Comparison of ENCODE assay signal across 19 cellular contexts in genomic region chr16:12386076-12386641, GRCh38.
DNase-seq lines count a peak whose midpoint lies in the region; ATAC-seq and TF ChIP-seq lines count a peak whose summit lies in the region.
"Had no signal": no experiment of that assay in that cellular context is flagged by ENCODE, and none has a peak within 500 bp of the region (broad histone marks: within the 10 kb centered on the region; RNA-seq: fewer than 3 reads in every experiment).

No MANE protein-coding gene starts in this region.

- H3K14ac ChIP-seq in H9 (ENCODE audit: insufficient read depth, low read length), result no peak overlapping the region

- DNase-seq in H9, result peak; percentile 45
- peak; percentile 10 for DNase-seq in astrocyte of the hippocampus (ENCODE audit: low read depth, low spot score)
- peak; percentile 29 for DNase-seq in iPS-NIHi11 (ENCODE audit: low spot score)
- DNase-seq in stimulated activated naive B cell treated with anti-CD40 and anti-IgM and Interleukin-4, amounts not matched to agents 10 μg/mL and 1 μg/mL and 100 μg/mL, for 72 hours, result no peak
- no peak for DNase-seq in MG63
- no peak for DNase-seq in left cardiac atrium
- DNase-seq in AML-193 (lab: John Stamatoyannopoulos, UW), result no peak
- DNase-seq: Calu3; CD8-positive, alpha-beta T cell; DMS53; NCI-H1092 treated with DMSO at 0.1 percent for 48 hours; NCI-H146; NCI-H2029 treated with DMSO at 0.1 percent for 48 hours; NCI-H2171 treated with DMSO at 0.1 percent for 48 hours; NCI-H446; SHP77 had no signal

- no peaks in the 10 kb centered on the region for H3K36me3 Mint-ChIP-seq in H9 (ENCODE audit: insufficient read depth in 1 of 3, low read depth in 3 of 3)
- peaks cover 33 to 51% of the 10 kb centered on the region in 2 donors for H3K36me3 Mint-ChIP-seq in stimulated activated naive B cell treated with anti-CD40 and anti-IgM and Interleukin-4, amounts not matched to agents 10 μg/mL and 1 μg/mL and 100 μg/mL, for 72 hours

- H3K79me2 ChIP-seq in H9 (ENCODE audit: insufficient read depth, low read length), result no peaks in the 10 kb centered on the region

- no peaks in the 10 kb centered on the region for H3K27me3 ChIP-seq in H9 (ENCODE audit: insufficient read depth, low read length)
- no peaks in the 10 kb centered on the region for H3K27me3 ChIP-seq in MG63
- H3K27me3 ChIP-seq: BLaER1 had no signal

- no peak overlapping the region for H3K4me3 ChIP-seq in MG63
- H3K4me3 ChIP-seq: BLaER1, SK-N-MC had no signal

- H2BK120ac ChIP-seq in H9 (ENCODE audit: low read depth, low read length, poor library complexity, severe bottlenecking), result no peak overlapping the region

- no peak overlapping the region for H3K4ac ChIP-seq in H9 (ENCODE audit: low read depth, low read length)

- no peak overlapping the region for H3K4me3 Mint-ChIP-seq in H9
- no peak overlapping the region for H3K4me3 Mint-ChIP-seq in stimulated activated naive B cell treated with anti-CD40 and anti-IgM and Interleukin-4, amounts not matched to agents 10 μg/mL and 1 μg/mL and 100 μg/mL, for 72 hours
- H3K4me3 Mint-ChIP-seq: CD8-positive, alpha-beta T cell had no signal

- no peak overlapping the region for H2AK5ac ChIP-seq in H9 (ENCODE audit: insufficient read length, low read length)

- H2BK12ac ChIP-seq in H9 (ENCODE audit: insufficient read length, low read depth, low read length), result no peak overlapping the region

- no peaks in the 10 kb centered on the region for H4K20me1 ChIP-seq in H9 (ENCODE audit: control insufficient read depth, insufficient read depth, insufficient read length)
- H4K20me1 ChIP-seq: BLaER1 had no signal

- H3K23me2 ChIP-seq in H9 (ENCODE audit: insufficient read length, low read depth, low read length, poor library complexity, severe bottlenecking), result no peaks in the 10 kb centered on the region

- no peaks in the 10 kb centered on the region for H3K79me1 ChIP-seq in H9 (ENCODE audit: insufficient read depth, low read depth, low read length, poor library complexity, severe bottlenecking)

- H2BK5ac ChIP-seq in H9 (ENCODE audit: insufficient read length, low read length), result no peak overlapping the region

- ATAC-seq in stimulated activated naive B cell treated with anti-CD40 and anti-IgM and Interleukin-4, amounts not matched to agents 10 μg/mL and 1 μg/mL and 100 μg/mL, for 72 hours (replicated peaks), result no peak
- ATAC-seq in left cardiac atrium, result no peak
- no peak for ATAC-seq in GM21619 (IDR thresholded peaks at IDR 0.05; ENCODE audit: unreplicated experiment)
- ATAC-seq: CD8-positive, alpha-beta T cell had no signal

- H3K27me3 Mint-ChIP-seq in H9 (ENCODE audit: low read depth), result no peaks in the 10 kb centered on the region
- H3K27me3 Mint-ChIP-seq in stimulated activated naive B cell treated with anti-CD40 and anti-IgM and Interleukin-4, amounts not matched to agents 10 μg/mL and 1 μg/mL and 100 μg/mL, for 72 hours, result no peaks in the 10 kb centered on the region

- no peak for TF ChIP-seq CTCF in H9 (conservative IDR thresholded peaks at IDR 0.05)

- no peak overlapping the region for H2AFZ ChIP-seq in H9 (ENCODE audit: low read length)

- no peaks in the 10 kb centered on the region for H3K9me3 Mint-ChIP-seq in H9
- H3K9me3 Mint-ChIP-seq in stimulated activated naive B cell treated with anti-CD40 and anti-IgM and Interleukin-4, amounts not matched to agents 10 μg/mL and 1 μg/mL and 100 μg/mL, for 72 hours, result no peaks in the 10 kb centered on the region
- H3K9me3 Mint-ChIP-seq: CD8-positive, alpha-beta T cell had no signal

- peaks cover 12 to 13% of the 10 kb centered on the region in 2 experiments for H3K4me1 Mint-ChIP-seq in H9
- peaks cover 9% of the 10 kb centered on the region in 2 donors for H3K4me1 Mint-ChIP-seq in stimulated activated naive B cell treated with anti-CD40 and anti-IgM and Interleukin-4, amounts not matched to agents 10 μg/mL and 1 μg/mL and 100 μg/mL, for 72 hours

- H3K36me3 ChIP-seq in MG63, result no peaks in the 10 kb centered on the region

- no peak overlapping the region for H3T11ph ChIP-seq in H9 (ENCODE audit: low read length)

- H3K4me1 ChIP-seq in H9 (ENCODE audit: insufficient read depth, low read length), result no peaks in the 10 kb centered on the region; the same call in 1 of the 2 replicates
- H3K4me1 ChIP-seq: BLaER1 had no signal

- no peak overlapping the region for H3K23ac ChIP-seq in H9 (ENCODE audit: insufficient read length, low read depth, low read length)

- H3K18ac ChIP-seq in H9 (ENCODE audit: insufficient read length, low read depth, low read length), result no peak overlapping the region

- H3K4me2 ChIP-seq in H9 (ENCODE audit: insufficient read depth, insufficient read length, low read length), result no peak overlapping the region
- H3K4me2 ChIP-seq: BLaER1 had no signal

- no peak overlapping the region for H3K27ac ChIP-seq in H9 (ENCODE audit: insufficient read length, low read depth, low read length)
- H3K27ac ChIP-seq: BLaER1, SK-N-MC had no signal

- H2BK15ac ChIP-seq in H9 (ENCODE audit: low read depth, low read length), result no peak overlapping the region

- WGBS in H9 (ENCODE audit: extremely low coverage, insufficient read length, low lambda C conversion rate), result no CpG with 5 or more reads among the region's 8 CpGs

- H4K8ac ChIP-seq in H9 (replicated peaks; ENCODE audit: insufficient read length, low read depth, low read length), result no peak overlapping the region

- no peak overlapping the region for H3K56ac ChIP-seq in H9 (ENCODE audit: insufficient read length, low read depth, low read length)

- H3K9me3 ChIP-seq in H9 (ENCODE audit: control insufficient read depth, low read depth, low read length) (no peaks in the 10 kb centered on the region), MG63 (no peaks in the 10 kb centered on the region)
- H3K9me3 ChIP-seq: BLaER1 had no signal

- no peak overlapping the region for H4K5ac ChIP-seq in H9 (ENCODE audit: insufficient read length, low read depth, low read length)

- H4K91ac ChIP-seq in H9 (ENCODE audit: insufficient read length, low read depth, low read length), result no peak overlapping the region

- H3K27ac Mint-ChIP-seq in H9, result no peak overlapping the region
- H3K27ac Mint-ChIP-seq in stimulated activated naive B cell treated with anti-CD40 and anti-IgM and Interleukin-4, amounts not matched to agents 10 μg/mL and 1 μg/mL and 100 μg/mL, for 72 hours, result peak overlapping the region; percentile 20
- H3K27ac Mint-ChIP-seq: CD8-positive, alpha-beta T cell had no signal

- H2BK20ac ChIP-seq in H9 (ENCODE audit: low read depth, low read length, poor library complexity, severe bottlenecking), result no peak overlapping the region

- H3K9ac ChIP-seq in H9 (ENCODE audit: extremely low read depth, insufficient read length, low read length), result no peak overlapping the region
- H3K9ac ChIP-seq: BLaER1 had no signal

- intact Hi-C loops in left cardiac atrium (cut with DNase I), result no loop called here

Comparison
In these comparisons a context has a peak if more than half of its experiments do, and no peak if none do; other contexts are left out.
1. DNase-seq: peak in H9 (single experiment), astrocyte of the hippocampus (single experiment) and iPS-NIHi11 (single experiment); none in stimulated activated naive B cell treated with anti-CD40 and anti-IgM and Interleukin-4, amounts not matched to agents 10 μg/mL and 1 μg/mL and 100 μg/mL, for 72 hours (single experiment), MG63 (single experiment), left cardiac atrium (single experiment) and AML-193 (0 of 2).